ENCODE assay signal across 34 cellular contexts in the genomic region with DNA sequence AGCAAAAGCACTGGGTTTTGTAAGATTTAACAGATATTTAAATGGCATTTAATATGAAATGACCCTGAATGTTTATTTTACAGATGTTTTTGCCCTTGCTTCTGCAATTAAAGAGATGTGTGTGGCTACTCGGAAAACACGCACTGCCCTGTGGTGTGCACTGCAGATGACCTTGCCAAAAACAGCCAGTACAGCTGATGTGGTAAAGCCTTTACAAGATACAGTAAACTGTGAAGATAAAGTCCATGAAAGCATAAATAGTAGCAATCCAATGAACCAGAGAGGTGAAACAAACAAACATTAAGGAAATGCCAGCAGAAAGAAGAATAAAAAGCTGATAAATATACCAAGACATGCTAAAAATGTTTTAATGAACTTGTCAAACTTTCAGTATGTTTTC. TPM values are rescaled to one million over a fixed set of nuclear protein-coding genes. Genes with fewer than 3 reads are reported as not detected.
"Had no signal": no experiment of that assay in that cellular context is flagged by ENCODE, and none has a peak within 500 bp of the region (broad histone marks: within the 10 kb centered on the region; RNA-seq: fewer than 3 reads in every experiment).

No MANE protein-coding gene starts in this region.

- DNase-seq: activated CD4-positive, alpha-beta T cell treated with anti-CD3 and anti-CD28 coated beads for 1 hour; activated CD4-positive, alpha-beta T cell treated with anti-CD3 and anti-CD28 coated beads for 48 hours; activated CD4-positive, alpha-beta T cell treated with anti-CD3 and anti-CD28 coated beads, Interleukin-2, amount 50 U/mL, for 48 hours; activated CD4-positive, CD25-positive, alpha-beta regulatory T cell; activated CD8-positive, alpha-beta memory T cell treated with anti-CD3 and anti-CD28 coated beads, Interleukin-2, amount 50 U/mL, for 4 hours; activated CD8-positive, alpha-beta T cell treated with anti-CD3 and anti-CD28 coated beads, Interleukin-2, amount 10 ng/mL, durations not matched to agents 7 days and 5 days; activated gamma-delta T cell treated with Interleukin-2 at 50 U/mL for 16 hours; activated naive CD4-positive, alpha-beta T cell treated with anti-CD3 and anti-CD28 coated beads for 36 hours; activated T-cell treated with anti-CD3 and anti-CD28 coated beads for 4 hours; activated T-cell treated with anti-CD3 and anti-CD28 coated beads, Interleukin-2, amount 50 U/mL, for 4 hours; adrenal gland; body of pancreas; NCI-H1105; NCI-H1417 treated with DMSO at 0.1 percent for 48 hours; NCI-H187 treated with DMSO at 0.1 percent for 48 hours; NCI-H2081; NCI-H2171 treated with DMSO at 0.1 percent for 48 hours; NCI-H226; NCI-H524 treated with DMSO at 0.1 percent for 48 hours; PC-9; Right ventricle myocardium superior; SW 1271; T-helper 1 cell; T-helper 2 cell; T-helper 9 cell; WERI-Rb-1 had no signal

- H3K27ac ChIP-seq: adrenal gland, body of pancreas, breast epithelium, PC-9, RWPE1, WERI-Rb-1 had no signal

- H3K36me3 Mint-ChIP-seq: activated naive CD4-positive, alpha-beta T cell treated with anti-CD3 and anti-CD28 coated beads, Interleukin-2, amount 50 U/mL, for 72 hours had no signal

- H3K4me3 Mint-ChIP-seq: activated CD8-positive, alpha-beta T cell treated with anti-CD3 and anti-CD28 coated beads, Interleukin-2, amount 10 ng/mL, durations not matched to agents 7 days and 5 days; activated naive CD4-positive, alpha-beta T cell treated with anti-CD3 and anti-CD28 coated beads for 36 hours; activated T-cell treated with anti-CD3 and anti-CD28 coated beads, Interleukin-2, amount 50 U/mL, for 4 hours; activated T-helper 1 cell treated with anti-CD3 and anti-CD28 coated beads, Interleukin-12 subunit alpha, Interleukin-12 subunit beta, Interleukin-2, Interleukin-4 antibody, amounts not matched to agents 30 ng/mL and 10 ng/mL and 1 ng/mL, durations not matched to agents 14 hours and 24 hours and 36 hours had no signal

- H3K4me3 ChIP-seq: adrenal gland, body of pancreas, breast epithelium, PC-9 had no signal

- H3K9me3 Mint-ChIP-seq: activated naive CD4-positive, alpha-beta T cell treated with anti-CD3 and anti-CD28 coated beads for 36 hours; activated naive CD4-positive, alpha-beta T cell treated with anti-CD3 and anti-CD28 coated beads, Interleukin-2, amount 50 U/mL, for 72 hours; activated T-cell treated with anti-CD3 and anti-CD28 coated beads, Interleukin-2, amount 50 U/mL, for 4 hours; activated T-helper 1 cell treated with anti-CD3 and anti-CD28 coated beads, Interleukin-12 subunit alpha, Interleukin-12 subunit beta, Interleukin-2, Interleukin-4 antibody, amounts not matched to agents 30 ng/mL and 10 ng/mL and 1 ng/mL, durations not matched to agents 14 hours and 24 hours and 36 hours had no signal

- H3K4me2 ChIP-seq: PC-9 had no signal

- ATAC-seq: activated CD8-positive, alpha-beta T cell treated with anti-CD3 and anti-CD28 coated beads, Interleukin-2, amount 10 ng/mL, durations not matched to agents 7 days and 5 days; activated naive CD4-positive, alpha-beta T cell treated with anti-CD3 and anti-CD28 coated beads, Interleukin-2, amount 50 U/mL, for 72 hours; activated T-cell treated with anti-CD3 and anti-CD28 coated beads, Interleukin-2, amount 50 U/mL, for 4 hours; body of pancreas had no signal

- H3K4me1 ChIP-seq: adrenal gland, body of pancreas, breast epithelium had no signal

- FAIRE-seq: astrocyte, RCC 7860 had no signal

- H3K9me3 ChIP-seq: adrenal gland, body of pancreas, breast epithelium had no signal

- H3K27ac Mint-ChIP-seq: activated CD8-positive, alpha-beta T cell treated with anti-CD3 and anti-CD28 coated beads, Interleukin-2, amount 10 ng/mL, durations not matched to agents 7 days and 5 days; activated naive CD4-positive, alpha-beta T cell treated with anti-CD3 and anti-CD28 coated beads for 36 hours; activated naive CD4-positive, alpha-beta T cell treated with anti-CD3 and anti-CD28 coated beads, Interleukin-2, amount 50 U/mL, for 72 hours; activated T-helper 1 cell treated with anti-CD3 and anti-CD28 coated beads, Interleukin-12 subunit alpha, Interleukin-12 subunit beta, Interleukin-2, Interleukin-4 antibody, amounts not matched to agents 30 ng/mL and 10 ng/mL and 1 ng/mL, durations not matched to agents 14 hours and 24 hours and 36 hours had no signal

RNA-seq across cellular contexts. Expression of gene MEIOC, which starts 17.6 kb away (rescaled TPM):
- total RNA-seq: adrenal gland, body of pancreas, cardiac septum, M059J, PC-9, Right ventricle myocardium superior had no signal
